In genomic region chr3:189355481-189356201, GRCh38 we compare ENCODE assay signal across 7 cellular contexts.
DNase-seq lines count a peak whose midpoint lies in the region; ATAC-seq and TF ChIP-seq lines count a peak whose summit lies in the region.

No MANE protein-coding gene starts in this region.

- H3K4me1 ChIP-seq in KMS-11 (ENCODE audit: low read depth, poor library complexity, severe bottlenecking): peaks cover 7% of the 10 kb centered on the region

- H3K36me3 ChIP-seq in KMS-11 (ENCODE audit: insufficient read depth): no peaks in the 10 kb centered on the region

- DNase-seq in activated CD4-positive, alpha-beta T cell treated with anti-CD3 and anti-CD28 coated beads, Interleukin-2, amount 50 U/mL, for 1 hour: peak; percentile 24
- DNase-seq in fibroblast of villous mesenchyme (ENCODE audit: low read depth) (peak; percentile 94), NCI-H1092 (lab: John Stamatoyannopoulos, UW) (no peak)
- peak; percentile 23 to 26 for DNase-seq in stimulated activated CD4-positive, alpha-beta T cell treated with anti-CD3 and anti-CD28 coated beads, Interleukin-2, amount 100 ng/mL, for 24 hours

- no peak for ATAC-seq in HG03521 (IDR thresholded peaks at IDR 0.05; ENCODE audit: unreplicated experiment)
- no peak for ATAC-seq in HG03196 (IDR thresholded peaks at IDR 0.05; ENCODE audit: unreplicated experiment)

- H4K20me1 ChIP-seq in KMS-11 (ENCODE audit: insufficient read depth): no peaks in the 10 kb centered on the region

- peak overlapping the region; percentile 51; the same call in 1 of the 2 replicates for H2AFZ ChIP-seq in KMS-11 (ENCODE audit: low read depth)

- H3K27me3 ChIP-seq in KMS-11 (ENCODE audit: insufficient read depth, low read depth): no peaks in the 10 kb centered on the region

- no peaks in the 10 kb centered on the region for H3K79me2 ChIP-seq in KMS-11 (ENCODE audit: insufficient read depth, low read depth)

- H3K27ac ChIP-seq in KMS-11: peak overlapping the region; percentile 21; the same call in 1 of the 2 replicates

- no peak overlapping the region for H3K4me3 ChIP-seq in KMS-11 (IDR thresholded peaks at IDR 0.05; ENCODE audit: insufficient read depth, low read depth, low read length)
- no peak overlapping the region for H3K4me3 ChIP-seq in fibroblast of villous mesenchyme (ENCODE audit: low read depth, low read length)

- no peak for TF ChIP-seq CTCF in KMS-11 (conservative IDR thresholded peaks at IDR 0.05; ENCODE audit: low read depth, low read length)
- TF ChIP-seq CTCF in fibroblast of villous mesenchyme (IDR thresholded peaks at IDR 0.05; ENCODE audit: insufficient read depth, low read depth, low read length): no peak

- H3K9ac ChIP-seq in KMS-11: no peak overlapping the region

- peak overlapping the region; percentile 26; the same call in 1 of the 2 replicates for H3K4me2 ChIP-seq in KMS-11
